ENCODE assay signal across 23 cellular contexts in genomic region chr5:35540002-35540401, GRCh38.
"Had no signal": no experiment of that assay in that cellular context is flagged by ENCODE, and none has a peak within 500 bp of the region (broad histone marks: within the 10 kb centered on the region; RNA-seq: fewer than 3 reads in every experiment).

No MANE protein-coding gene starts in this region.

- H3K4me1 ChIP-seq: SJSA1 had no signal

- H3K36me3 ChIP-seq: SJSA1 had no signal

- DNase-seq: Kasumi-1, NCI-H1092, NCI-H1105 treated with DMSO at 0.1 percent for 48 hours, NCI-H1417 treated with DMSO at 0.1 percent for 48 hours, NCI-H146, NCI-H1694 treated with DMSO at 0.1 percent for 48 hours, NCI-H1930, NCI-H2081, NCI-H2171 treated with DMSO at 0.1 percent for 48 hours, NCI-H2227 treated with DMSO at 0.1 percent for 48 hours, NCI-H524, NCI-H526 treated with DMSO at 0.1 percent for 48 hours, NCI-H748 treated with DMSO at 0.1 percent for 48 hours, Right ventricle myocardium superior, RPMI8226, SIG-M5, SK-N-SH, SW 1271, T-cell had no signal

- ATAC-seq: K562, T-cell had no signal

- H3K9me3 ChIP-seq: SJSA1, SK-N-SH had no signal

- H3K27ac ChIP-seq: HL-60, KMS-11, SJSA1 had no signal

- H3K4me3 ChIP-seq: K562, SJSA1 had no signal

- H3K9ac ChIP-seq: KMS-11, SK-N-SH had no signal
